3 cellular contexts compared by ENCODE assay signal in the genomic region with DNA sequence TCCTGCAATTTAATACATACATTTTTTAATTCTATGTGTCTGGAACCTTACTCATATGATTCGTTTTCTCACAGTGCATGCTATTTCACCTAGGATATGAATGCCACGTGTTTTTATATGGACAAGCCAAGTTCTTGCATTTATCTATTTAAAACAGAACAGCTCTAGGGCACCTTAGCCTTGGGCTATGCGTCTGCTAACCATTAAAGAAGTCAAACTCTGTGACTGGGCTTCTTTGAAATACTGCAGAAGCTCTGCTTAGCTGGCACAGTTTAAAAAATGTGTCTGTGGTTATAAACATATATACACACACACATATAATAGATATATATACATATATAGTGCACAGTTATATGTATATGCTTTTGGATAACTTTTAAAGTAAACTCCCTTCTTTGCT.
"Had no signal": no experiment of that assay in that cellular context is flagged by ENCODE, and none has a peak within 500 bp of the region (broad histone marks: within the 10 kb centered on the region; RNA-seq: fewer than 3 reads in every experiment).

No MANE protein-coding gene starts in this region.

- DNase-seq: GDM1, GF-D8 had no signal

- H3K4me3 ChIP-seq: GM12878 had no signal

- ATAC-seq: GM12878 had no signal
